ENCODE assay signal across 9 cellular contexts in genomic region chr5:88145603-88146467, GRCh38.
DNase-seq lines count a peak whose midpoint lies in the region; ATAC-seq and TF ChIP-seq lines count a peak whose summit lies in the region.
"Had no signal": no experiment of that assay in that cellular context is flagged by ENCODE, and none has a peak within 500 bp of the region (broad histone marks: within the 10 kb centered on the region; RNA-seq: fewer than 3 reads in every experiment).

No MANE protein-coding gene starts in this region.

- DNase-seq in AG10803 (ENCODE audit: low read depth) = no peak
- peak in 6 of 10 donors; percentile 9 to 47 (median 32) for DNase-seq in dorsolateral prefrontal cortex
- DNase-seq in NCI-H526 (lab: John Stamatoyannopoulos, UW) = no peak
- no peak for DNase-seq in Peyer's patch
- DNase-seq in NCI-H345 treated with DMSO at 0.1 percent for 48 hours (lab: John Stamatoyannopoulos, UW; ENCODE audit: unreplicated experiment) = no peak
- no peak for DNase-seq in cardiac septum (ENCODE audit: low spot score)
- DNase-seq: DMS153 had no signal

- no peak for TF ChIP-seq POLR2A in Peyer's patch (IDR thresholded peaks at IDR 0.05)

- intact Hi-C loops in dorsolateral prefrontal cortex (cut with DNase I) (loop anchor here (2.0 to 10.0 kb wide), 3 partner anchors 45 to 731 kb away; partner anchors contain the start of gene CCNH (in 1 of the 2)), cardiac septum (cut with DNase I) (loop anchor here (10.0 kb wide), 1 partner anchor 361 kb away; no protein-coding TSS in a partner anchor)

- no peaks in the 10 kb centered on the region for H3K27me3 ChIP-seq in dorsolateral prefrontal cortex
- H3K27me3 ChIP-seq in muscle layer of duodenum (ENCODE audit: low read depth, low read length) = peaks cover 37% of the 10 kb centered on the region
- peaks cover 0 to 20% of the 10 kb centered on the region in 2 donors for H3K27me3 ChIP-seq in Peyer's patch

- TF ChIP-seq CTCF in AG10803 (conservative IDR thresholded peaks at IDR 0.05; ENCODE audit: low read length) (no peak), dorsolateral prefrontal cortex (IDR thresholded peaks at IDR 0.05 in 54 of 56, conservative IDR thresholded peaks at IDR 0.05 in 2 of 56; ENCODE audit: low read depth in 1 of 56, partially characterized antibody in 56 of 56) (peak in 5 of 56 donors; percentile 8 to 26 (median 9)), Peyer's patch (IDR thresholded peaks at IDR 0.05) (no peak)

- H3K9me3 ChIP-seq in muscle layer of duodenum (ENCODE audit: control insufficient read depth in 1 of 2, low read length in 2 of 2) (peaks cover 0 to 4% of the 10 kb centered on the region in 2 donors), Peyer's patch (peaks cover 0 to 3% (median 0%) of the 10 kb centered on the region in 4 donors)

- peak overlapping the region; percentile 83 to 100 (median 96) for H3K27ac ChIP-seq in dorsolateral prefrontal cortex
- H3K27ac ChIP-seq in muscle layer of duodenum (ENCODE audit: low read length) = no peak overlapping the region
- H3K27ac ChIP-seq in Peyer's patch = no peak overlapping the region

- peak; percentile 23 for ATAC-seq in HG02798 (IDR thresholded peaks at IDR 0.05; ENCODE audit: poor library complexity, unreplicated experiment)

- H3K36me3 ChIP-seq in muscle layer of duodenum (ENCODE audit: control insufficient read depth in 1 of 2, insufficient read depth in 2 of 2, low read length in 2 of 2) = no peaks in the 10 kb centered on the region
- no peaks in the 10 kb centered on the region for H3K36me3 ChIP-seq in Peyer's patch

- H3K4me1 ChIP-seq in muscle layer of duodenum (ENCODE audit: control insufficient read depth in 1 of 2, insufficient read depth in 2 of 2, low read length in 2 of 2) (peaks cover 0 to 28% of the 10 kb centered on the region in 2 donors), Peyer's patch (peaks cover 0 to 36% (median 0%) of the 10 kb centered on the region in 4 donors)

- peak overlapping the region; percentile 30; the same call in 1 of the 2 replicates for H3K4me3 ChIP-seq in AG10803 (ENCODE audit: low read length)
- peak overlapping the region; percentile 6 to 81 (median 64) for H3K4me3 ChIP-seq in dorsolateral prefrontal cortex
- peak overlapping the region; percentile 35 to 48 for H3K4me3 ChIP-seq in muscle layer of duodenum (ENCODE audit: low read depth in 1 of 2, low read length in 2 of 2)
- no peak overlapping the region for H3K4me3 ChIP-seq in Peyer's patch

Comparison
In these comparisons a context has a peak if more than half of its experiments do, and no peak if none do; other contexts are left out.
1. DNase-seq: peak in dorsolateral prefrontal cortex (6 of 10); none in AG10803 (single experiment), NCI-H526 (0 of 2), Peyer's patch (0 of 3), NCI-H345 treated with DMSO at 0.1 percent for 48 hours (single experiment) and cardiac septum (single experiment).
2. H3K4me3 ChIP-seq: peak in AG10803 (single experiment), dorsolateral prefrontal cortex (59 of 59) and muscle layer of duodenum (2 of 2); none in Peyer's patch (0 of 4).
3. H3K27ac ChIP-seq: peak in dorsolateral prefrontal cortex (59 of 59); none in muscle layer of duodenum (single experiment) and Peyer's patch (0 of 4).